Comparison of ENCODE assay signal across 1 cellular context in the genomic region with DNA sequence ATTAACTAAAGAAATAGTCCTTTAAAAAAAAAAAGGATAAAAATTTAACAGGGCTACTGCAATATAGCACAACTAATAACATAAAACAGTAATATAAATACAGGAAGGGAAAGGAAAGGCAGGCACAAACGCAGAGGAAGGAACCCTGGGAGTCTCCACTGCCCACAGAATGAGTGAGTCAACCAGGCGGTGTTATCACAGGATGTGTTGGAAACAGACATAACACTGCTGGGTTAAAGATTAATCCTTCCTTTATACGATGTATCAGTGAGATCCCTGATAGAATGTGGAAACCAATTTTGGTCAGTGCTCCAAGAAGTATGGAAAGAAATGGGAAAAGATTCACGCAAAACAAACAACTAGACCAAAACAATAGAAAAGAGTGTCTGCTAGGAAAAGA.
A peak's percentile ranks its signal among the peaks of the same experiment; 100 is the strongest.
TF ChIP-seq lines count a peak whose summit lies in the region.

No MANE protein-coding gene starts in this region.

TF ChIP-seq in HepG2, 621 proteins besides CTCF, POLR2A, EP300 and RAD21 (continued from another document and continues in another):
- TF ChIP-seq, protein P1, sequence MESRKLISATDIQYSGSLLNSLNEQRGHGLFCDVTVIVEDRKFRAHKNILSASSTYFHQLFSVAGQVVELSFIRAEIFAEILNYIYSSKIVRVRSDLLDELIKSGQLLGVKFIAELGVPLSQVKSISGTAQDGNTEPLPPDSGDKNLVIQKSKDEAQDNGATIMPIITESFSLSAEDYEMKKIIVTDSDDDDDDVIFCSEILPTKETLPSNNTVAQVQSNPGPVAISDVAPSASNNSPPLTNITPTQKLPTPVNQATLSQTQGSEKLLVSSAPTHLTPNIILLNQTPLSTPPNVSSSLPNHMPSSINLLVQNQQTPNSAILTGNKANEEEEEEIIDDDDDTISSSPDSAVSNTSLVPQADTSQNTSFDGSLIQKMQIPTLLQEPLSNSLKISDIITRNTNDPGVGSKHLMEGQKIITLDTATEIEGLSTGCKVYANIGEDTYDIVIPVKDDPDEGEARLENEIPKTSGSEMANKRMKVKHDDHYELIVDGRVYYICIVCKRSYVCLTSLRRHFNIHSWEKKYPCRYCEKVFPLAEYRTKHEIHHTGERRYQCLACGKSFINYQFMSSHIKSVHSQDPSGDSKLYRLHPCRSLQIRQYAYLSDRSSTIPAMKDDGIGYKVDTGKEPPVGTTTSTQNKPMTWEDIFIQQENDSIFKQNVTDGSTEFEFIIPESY (CRISPR knock-in tag; IDR thresholded peaks at IDR 0.05) = no peak
- TF ChIP-seq ZNF335 (CRISPR knock-in tag; IDR thresholded peaks at IDR 0.05) (no peak), KDM2A (CRISPR knock-in tag; IDR thresholded peaks at IDR 0.05; ENCODE audit: borderline replicate concordance, low read depth) (no peak), NR2F6 (IDR thresholded peaks at IDR 0.05) (no peak), NR2F6 (CRISPR knock-in tag; IDR thresholded peaks at IDR 0.05) (no peak), ARNT (IDR thresholded peaks at IDR 0.05) (no peak), TSC22D2 (CRISPR knock-in tag; IDR thresholded peaks at IDR 0.05; ENCODE audit: borderline replicate concordance) (no peak), MEIS1 (CRISPR knock-in tag; IDR thresholded peaks at IDR 0.05; ENCODE audit: borderline replicate concordance) (no peak), NFIB (CRISPR knock-in tag; IDR thresholded peaks at IDR 0.05; ENCODE audit: borderline replicate concordance) (no peak), ZNF674 (CRISPR knock-in tag; IDR thresholded peaks at IDR 0.05; ENCODE audit: low read depth) (no peak), JUN (CRISPR knock-in tag; IDR thresholded peaks at IDR 0.05) (no peak), ZNF629 (CRISPR knock-in tag; conservative IDR thresholded peaks at IDR 0.05) (no peak), U2AF1 (optimal IDR thresholded peaks at IDR 0.05; ENCODE audit: low read depth, low read length) (no peak), ESRRA (CRISPR knock-in tag; IDR thresholded peaks at IDR 0.05; ENCODE audit: low read depth) (no peak), SOX5 (CRISPR knock-in tag; IDR thresholded peaks at IDR 0.05; ENCODE audit: borderline replicate concordance) (peak; percentile 28; the same call in 1 of the 2 replicates), TP53 (CRISPR knock-in tag; conservative IDR thresholded peaks at IDR 0.05) (no peak), FOSL2 (CRISPR knock-in tag; IDR thresholded peaks at IDR 0.05) (peak; percentile 88), SMAD9 (CRISPR knock-in tag; IDR thresholded peaks at IDR 0.05) (no peak), MAFK (conservative IDR thresholded peaks at IDR 0.05 in 1 of 2, IDR thresholded peaks at IDR 0.05 in 1 of 2; ENCODE audit: low read length in 2 of 2) (no peak), EED (CRISPR knock-in tag; IDR thresholded peaks at IDR 0.05) (no peak), HOXA9 (CRISPR knock-in tag; IDR thresholded peaks at IDR 0.05; ENCODE audit: borderline replicate concordance) (no peak), ZNF703 (CRISPR knock-in tag; IDR thresholded peaks at IDR 0.05; ENCODE audit: borderline replicate concordance) (no peak), ZNF687 (CRISPR knock-in tag; IDR thresholded peaks at IDR 0.05) (no peak), HDAC6 (IDR thresholded peaks at IDR 0.05; ENCODE audit: low read depth, low read length) (no peak), STAT5B (CRISPR knock-in tag; IDR thresholded peaks at IDR 0.05) (no peak), XRCC5 (optimal IDR thresholded peaks at IDR 0.05; ENCODE audit: low read length) (no peak), ZNF280D (CRISPR knock-in tag; IDR thresholded peaks at IDR 0.05) (no peak), ELF3 (CRISPR knock-in tag; IDR thresholded peaks at IDR 0.05) (peak; percentile 49; the same call in 1 of the 2 replicates), RFXANK (CRISPR knock-in tag; IDR thresholded peaks at IDR 0.05) (no peak), ZNF354B (CRISPR knock-in tag; IDR thresholded peaks at IDR 0.05) (no peak)
- TF ChIP-seq, protein P2, sequence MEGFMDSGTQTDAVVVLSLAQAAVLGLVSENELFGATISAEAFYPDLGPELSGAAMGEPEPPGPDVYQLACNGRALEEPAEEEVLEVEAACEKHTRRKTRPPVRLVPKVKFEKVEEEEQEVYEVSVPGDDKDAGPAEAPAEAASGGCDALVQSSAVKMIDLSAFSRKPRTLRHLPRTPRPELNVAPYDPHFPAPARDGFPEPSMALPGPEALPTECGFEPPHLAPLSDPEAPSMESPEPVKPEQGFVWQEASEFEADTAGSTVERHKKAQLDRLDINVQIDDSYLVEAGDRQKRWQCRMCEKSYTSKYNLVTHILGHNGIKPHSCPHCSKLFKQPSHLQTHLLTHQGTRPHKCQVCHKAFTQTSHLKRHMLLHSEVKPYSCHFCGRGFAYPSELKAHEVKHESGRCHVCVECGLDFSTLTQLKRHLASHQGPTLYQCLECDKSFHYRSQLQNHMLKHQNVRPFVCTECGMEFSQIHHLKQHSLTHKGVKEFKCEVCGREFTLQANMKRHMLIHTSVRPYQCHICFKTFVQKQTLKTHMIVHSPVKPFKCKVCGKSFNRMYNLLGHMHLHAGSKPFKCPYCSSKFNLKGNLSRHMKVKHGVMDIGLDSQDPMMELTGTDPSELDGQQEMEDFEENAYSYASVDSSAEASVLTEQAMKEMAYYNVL (CRISPR knock-in tag; IDR thresholded peaks at IDR 0.05; ENCODE audit: borderline replicate concordance) = no peak
- TF ChIP-seq, protein P3, sequence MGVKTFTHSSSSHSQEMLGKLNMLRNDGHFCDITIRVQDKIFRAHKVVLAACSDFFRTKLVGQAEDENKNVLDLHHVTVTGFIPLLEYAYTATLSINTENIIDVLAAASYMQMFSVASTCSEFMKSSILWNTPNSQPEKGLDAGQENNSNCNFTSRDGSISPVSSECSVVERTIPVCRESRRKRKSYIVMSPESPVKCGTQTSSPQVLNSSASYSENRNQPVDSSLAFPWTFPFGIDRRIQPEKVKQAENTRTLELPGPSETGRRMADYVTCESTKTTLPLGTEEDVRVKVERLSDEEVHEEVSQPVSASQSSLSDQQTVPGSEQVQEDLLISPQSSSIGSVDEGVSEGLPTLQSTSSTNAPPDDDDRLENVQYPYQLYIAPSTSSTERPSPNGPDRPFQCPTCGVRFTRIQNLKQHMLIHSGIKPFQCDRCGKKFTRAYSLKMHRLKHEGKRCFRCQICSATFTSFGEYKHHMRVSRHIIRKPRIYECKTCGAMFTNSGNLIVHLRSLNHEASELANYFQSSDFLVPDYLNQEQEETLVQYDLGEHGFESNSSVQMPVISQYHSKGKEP (CRISPR knock-in tag; IDR thresholded peaks at IDR 0.05) = no peak
- TF ChIP-seq, protein P4, sequence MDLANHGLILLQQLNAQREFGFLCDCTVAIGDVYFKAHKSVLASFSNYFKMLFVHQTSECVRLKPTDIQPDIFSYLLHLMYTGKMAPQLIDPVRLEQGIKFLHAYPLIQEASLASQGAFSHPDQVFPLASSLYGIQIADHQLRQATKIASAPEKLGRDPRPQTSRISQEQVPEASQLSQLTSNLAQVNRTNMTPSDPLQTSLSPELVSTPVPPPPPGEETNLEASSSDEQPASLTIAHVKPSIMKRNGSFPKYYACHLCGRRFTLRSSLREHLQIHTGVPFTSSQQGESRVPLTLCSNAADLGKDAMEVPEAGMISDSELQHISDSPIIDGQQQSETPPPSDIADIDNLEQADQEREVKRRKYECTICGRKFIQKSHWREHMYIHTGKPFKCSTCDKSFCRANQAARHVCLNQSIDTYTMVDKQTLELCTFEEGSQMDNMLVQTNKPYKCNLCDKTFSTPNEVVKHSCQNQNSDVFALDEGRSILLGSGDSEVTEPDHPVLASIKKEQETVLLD (CRISPR knock-in tag; IDR thresholded peaks at IDR 0.05; ENCODE audit: low read depth) = no peak
- TF ChIP-seq, protein P5, sequence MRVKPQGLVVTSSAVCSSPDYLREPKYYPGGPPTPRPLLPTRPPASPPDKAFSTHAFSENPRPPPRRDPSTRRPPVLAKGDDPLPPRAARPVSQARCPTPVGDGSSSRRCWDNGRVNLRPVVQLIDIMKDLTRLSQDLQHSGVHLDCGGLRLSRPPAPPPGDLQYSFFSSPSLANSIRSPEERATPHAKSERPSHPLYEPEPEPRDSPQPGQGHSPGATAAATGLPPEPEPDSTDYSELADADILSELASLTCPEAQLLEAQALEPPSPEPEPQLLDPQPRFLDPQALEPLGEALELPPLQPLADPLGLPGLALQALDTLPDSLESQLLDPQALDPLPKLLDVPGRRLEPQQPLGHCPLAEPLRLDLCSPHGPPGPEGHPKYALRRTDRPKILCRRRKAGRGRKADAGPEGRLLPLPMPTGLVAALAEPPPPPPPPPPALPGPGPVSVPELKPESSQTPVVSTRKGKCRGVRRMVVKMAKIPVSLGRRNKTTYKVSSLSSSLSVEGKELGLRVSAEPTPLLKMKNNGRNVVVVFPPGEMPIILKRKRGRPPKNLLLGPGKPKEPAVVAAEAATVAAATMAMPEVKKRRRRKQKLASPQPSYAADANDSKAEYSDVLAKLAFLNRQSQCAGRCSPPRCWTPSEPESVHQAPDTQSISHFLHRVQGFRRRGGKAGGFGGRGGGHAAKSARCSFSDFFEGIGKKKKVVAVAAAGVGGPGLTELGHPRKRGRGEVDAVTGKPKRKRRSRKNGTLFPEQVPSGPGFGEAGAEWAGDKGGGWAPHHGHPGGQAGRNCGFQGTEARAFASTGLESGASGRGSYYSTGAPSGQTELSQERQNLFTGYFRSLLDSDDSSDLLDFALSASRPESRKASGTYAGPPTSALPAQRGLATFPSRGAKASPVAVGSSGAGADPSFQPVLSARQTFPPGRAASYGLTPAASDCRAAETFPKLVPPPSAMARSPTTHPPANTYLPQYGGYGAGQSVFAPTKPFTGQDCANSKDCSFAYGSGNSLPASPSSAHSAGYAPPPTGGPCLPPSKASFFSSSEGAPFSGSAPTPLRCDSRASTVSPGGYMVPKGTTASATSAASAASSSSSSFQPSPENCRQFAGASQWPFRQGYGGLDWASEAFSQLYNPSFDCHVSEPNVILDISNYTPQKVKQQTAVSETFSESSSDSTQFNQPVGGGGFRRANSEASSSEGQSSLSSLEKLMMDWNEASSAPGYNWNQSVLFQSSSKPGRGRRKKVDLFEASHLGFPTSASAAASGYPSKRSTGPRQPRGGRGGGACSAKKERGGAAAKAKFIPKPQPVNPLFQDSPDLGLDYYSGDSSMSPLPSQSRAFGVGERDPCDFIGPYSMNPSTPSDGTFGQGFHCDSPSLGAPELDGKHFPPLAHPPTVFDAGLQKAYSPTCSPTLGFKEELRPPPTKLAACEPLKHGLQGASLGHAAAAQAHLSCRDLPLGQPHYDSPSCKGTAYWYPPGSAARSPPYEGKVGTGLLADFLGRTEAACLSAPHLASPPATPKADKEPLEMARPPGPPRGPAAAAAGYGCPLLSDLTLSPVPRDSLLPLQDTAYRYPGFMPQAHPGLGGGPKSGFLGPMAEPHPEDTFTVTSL (CRISPR knock-in tag; IDR thresholded peaks at IDR 0.05; ENCODE audit: borderline replicate concordance) = no peak
- TF ChIP-seq, protein P6, sequence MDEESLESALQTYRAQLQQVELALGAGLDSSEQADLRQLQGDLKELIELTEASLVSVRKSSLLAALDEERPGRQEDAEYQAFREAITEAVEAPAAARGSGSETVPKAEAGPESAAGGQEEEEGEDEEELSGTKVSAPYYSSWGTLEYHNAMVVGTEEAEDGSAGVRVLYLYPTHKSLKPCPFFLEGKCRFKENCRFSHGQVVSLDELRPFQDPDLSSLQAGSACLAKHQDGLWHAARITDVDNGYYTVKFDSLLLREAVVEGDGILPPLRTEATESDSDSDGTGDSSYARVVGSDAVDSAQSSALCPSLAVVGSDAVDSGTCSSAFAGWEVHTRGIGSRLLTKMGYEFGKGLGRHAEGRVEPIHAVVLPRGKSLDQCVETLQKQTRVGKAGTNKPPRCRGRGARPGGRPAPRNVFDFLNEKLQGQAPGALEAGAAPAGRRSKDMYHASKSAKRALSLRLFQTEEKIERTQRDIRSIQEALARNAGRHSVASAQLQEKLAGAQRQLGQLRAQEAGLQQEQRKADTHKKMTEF (CRISPR knock-in tag; IDR thresholded peaks at IDR 0.05) = no peak
